In genomic region chr2:72555943-72556342, GRCh38 we compare ENCODE assay signal across 1 cellular context.
TF ChIP-seq lines count a peak whose summit lies in the region.

No MANE protein-coding gene starts in this region.

TF ChIP-seq in HepG2, 621 proteins besides CTCF, POLR2A, EP300 and RAD21 (continued from another document):
- TF ChIP-seq AFF4 (CRISPR knock-in tag; IDR thresholded peaks at IDR 0.05) (no peak), DZIP1 (CRISPR knock-in tag; IDR thresholded peaks at IDR 0.05) (no peak), ZNF609 (CRISPR knock-in tag; IDR thresholded peaks at IDR 0.05; ENCODE audit: borderline replicate concordance) (0 out of 2 replicates have a peak, but pooled peaks have one; percentile 21), NR2F2 (IDR thresholded peaks at IDR 0.05; ENCODE audit: borderline replicate concordance, low read depth) (peak; percentile 35; the same call in 1 of the 2 replicates), FOXA1 (IDR thresholded peaks at IDR 0.05) (no peak), FOXA1 (CRISPR knock-in tag; IDR thresholded peaks at IDR 0.05) (peak; percentile 87), ISL2 (CRISPR knock-in tag; IDR thresholded peaks at IDR 0.05) (0 out of 2 replicates have a peak, but pooled peaks have one; percentile 24), ZSCAN12 (CRISPR knock-in tag; IDR thresholded peaks at IDR 0.05) (no peak), KLF9 (CRISPR knock-in tag; IDR thresholded peaks at IDR 0.05; ENCODE audit: low read depth) (no peak), NR2F6 (IDR thresholded peaks at IDR 0.05) (peak; percentile 76), NR2F6 (CRISPR knock-in tag; IDR thresholded peaks at IDR 0.05) (no peak; the same call in 1 of the 2 replicates), ZNF550 (CRISPR knock-in tag; IDR thresholded peaks at IDR 0.05; ENCODE audit: borderline replicate concordance) (no peak), EED (CRISPR knock-in tag; IDR thresholded peaks at IDR 0.05) (no peak), ZNF510 (CRISPR knock-in tag; IDR thresholded peaks at IDR 0.05; ENCODE audit: low read depth) (no peak), NCOA2 (CRISPR knock-in tag; IDR thresholded peaks at IDR 0.05) (peak; percentile 73), WIZ (CRISPR knock-in tag; IDR thresholded peaks at IDR 0.05) (0 out of 2 replicates have a peak, but pooled peaks have one; percentile 49), RARA (CRISPR knock-in tag; IDR thresholded peaks at IDR 0.05) (peak; percentile 79), ZNF768 (CRISPR knock-in tag; IDR thresholded peaks at IDR 0.05) (no peak), HMG20B (CRISPR knock-in tag; conservative IDR thresholded peaks at IDR 0.05) (peak; percentile 83), NFIC (IDR thresholded peaks at IDR 0.05; ENCODE audit: low read length) (no peak), ZNF777 (CRISPR knock-in tag; IDR thresholded peaks at IDR 0.05) (no peak), HINFP (CRISPR knock-in tag; IDR thresholded peaks at IDR 0.05; ENCODE audit: low read depth) (no peak), ZNF263 (CRISPR knock-in tag; IDR thresholded peaks at IDR 0.05) (no peak), FOSL1 (CRISPR knock-in tag; IDR thresholded peaks at IDR 0.05; ENCODE audit: borderline replicate concordance) (no peak), FOXP1 (IDR thresholded peaks at IDR 0.05) (no peak), FOXP1 (CRISPR knock-in tag; IDR thresholded peaks at IDR 0.05) (peak; percentile 50; the same call in 1 of the 2 replicates), KDM6A (CRISPR knock-in tag; IDR thresholded peaks at IDR 0.05; ENCODE audit: low read depth) (peak; percentile 39; the same call in 1 of the 2 replicates), MEF2D (CRISPR knock-in tag; IDR thresholded peaks at IDR 0.05) (no peak), ELF3 (CRISPR knock-in tag; IDR thresholded peaks at IDR 0.05) (peak; percentile 21; the same call in 1 of the 2 replicates), KAT2B (IDR thresholded peaks at IDR 0.05; ENCODE audit: borderline replicate concordance, low read depth, low read length) (no peak), SETDB1 (CRISPR knock-in tag; IDR thresholded peaks at IDR 0.05; ENCODE audit: borderline replicate concordance) (peak; percentile 97), ZFP90 (CRISPR knock-in tag; IDR thresholded peaks at IDR 0.05; ENCODE audit: borderline replicate concordance) (no peak), AHR (CRISPR knock-in tag; IDR thresholded peaks at IDR 0.05) (no peak), THAP7 (CRISPR knock-in tag; IDR thresholded peaks at IDR 0.05) (no peak), ZNF775 (CRISPR knock-in tag; IDR thresholded peaks at IDR 0.05; ENCODE audit: borderline replicate concordance) (no peak), STAG1 (CRISPR knock-in tag; IDR thresholded peaks at IDR 0.05) (no peak), RCOR2 (CRISPR knock-in tag; IDR thresholded peaks at IDR 0.05) (peak; percentile 78), ZBTB10 (CRISPR knock-in tag; IDR thresholded peaks at IDR 0.05; ENCODE audit: borderline replicate concordance) (no peak)
